25 cellular contexts compared by ENCODE assay signal in genomic region chr15:33315044-33315443, GRCh38. TPM values are rescaled to one million over a fixed set of nuclear protein-coding genes. Genes with fewer than 3 reads are reported as not detected.
"Had no signal": no experiment of that assay in that cellular context is flagged by ENCODE, and none has a peak within 500 bp of the region (broad histone marks: within the 10 kb centered on the region; RNA-seq: fewer than 3 reads in every experiment).

No MANE protein-coding gene starts in this region.

- H3K27ac Mint-ChIP-seq: dendritic cell treated with granulocyte-macrophage colony-stimulating factor and Interleukin-4, amounts not matched to agents 40 ng/mL and 50 ng/mL, for 4 days; immature natural killer cell; mesothelial cell of epicardium had no signal

- H3K27me3 ChIP-seq: gastrocnemius medialis had no signal

- H3K4me1 ChIP-seq: colonic mucosa, left lung, lower lobe of right lung had no signal

- H3K9me3 ChIP-seq: colonic mucosa, esophagus squamous epithelium, gastrocnemius medialis, left lung, lower lobe of right lung, mucosa of descending colon had no signal

- H3K27ac ChIP-seq: colonic mucosa, esophagus squamous epithelium, gastrocnemius medialis, heart right ventricle, left lung, lower lobe of right lung had no signal

- ATAC-seq: effector memory CD8-positive, alpha-beta T cell; gastrocnemius medialis; heart right ventricle; left cardiac atrium; left lung; left ventricle myocardium superior; lower lobe of right lung; mucosa of descending colon had no signal

- H3K4me1 Mint-ChIP-seq: immature natural killer cell had no signal

- H3K36me3 ChIP-seq: colonic mucosa, esophagus squamous epithelium, gastrocnemius medialis, heart right ventricle, left lung, lower lobe of right lung had no signal

- H3K9me3 Mint-ChIP-seq: dendritic cell treated with granulocyte-macrophage colony-stimulating factor and Interleukin-4, amounts not matched to agents 40 ng/mL and 50 ng/mL, for 4 days; effector memory CD8-positive, alpha-beta T cell; immature natural killer cell; mesothelial cell of epicardium had no signal

- H3K4me3 Mint-ChIP-seq: dendritic cell treated with granulocyte-macrophage colony-stimulating factor and Interleukin-4, amounts not matched to agents 40 ng/mL and 50 ng/mL, for 4 days; effector memory CD8-positive, alpha-beta T cell; immature natural killer cell; mesothelial cell of epicardium; naive B cell had no signal

- H3K36me3 Mint-ChIP-seq: immature natural killer cell, mesothelial cell of epicardium had no signal

- H3K4me3 ChIP-seq: colonic mucosa, esophagus squamous epithelium, gastrocnemius medialis, heart right ventricle, left lung, lower lobe of right lung, mucosa of descending colon had no signal

- DNase-seq: colonic mucosa; cortex of kidney; effector CD8-positive, alpha-beta T cell; effector memory CD8-positive, alpha-beta T cell; esophagus squamous epithelium; foreskin fibroblast; foreskin melanocyte; gastrocnemius medialis; glutamatergic neuron; heart right ventricle; hippocampal formation; immature natural killer cell; left cardiac atrium; left lung; left ventricle myocardium superior; lower lobe of right lung; mesenchymal stem cell; mucosa of descending colon; naive B cell had no signal

RNA-seq across cellular contexts. Expression of gene RYR3, which starts 4.3 kb away (rescaled TPM):
- total RNA-seq: dermis microvascular lymphatic vessel endothelial cell, endothelial cell of umbilical vein, glomerular endothelial cell, lung microvascular endothelial cell had no signal
- polyA plus RNA-seq: endothelial cell of umbilical vein had no signal
